17 cellular contexts compared by ENCODE assay signal in genomic region chr2:85307527-85307897, GRCh38. TPM values are rescaled to one million over a fixed set of nuclear protein-coding genes. Genes with fewer than 3 reads are reported as not detected.
A peak's percentile ranks its signal among the peaks of the same experiment; 100 is the strongest.
DNase-seq lines count a peak whose midpoint lies in the region; ATAC-seq and TF ChIP-seq lines count a peak whose summit lies in the region.
"Had no signal": no experiment of that assay in that cellular context is flagged by ENCODE, and none has a peak within 500 bp of the region (broad histone marks: within the 10 kb centered on the region; RNA-seq: fewer than 3 reads in every experiment).

No MANE protein-coding gene starts in this region.

- no peak for DNase-seq in activated CD4-positive, alpha-beta T cell treated with anti-CD3 and anti-CD28 coated beads for 36 hours
- DNase-seq in activated CD4-positive, alpha-beta T cell treated with anti-CD3 and anti-CD28 coated beads for 48 hours: no peak
- DNase-seq in NB4 (ENCODE audit: low read depth): no peak
- DNase-seq in nephron progenitor cell: no peak
- no peak for DNase-seq in NCI-H510A (lab: John Stamatoyannopoulos, UW)
- DNase-seq in smooth muscle cell (lab: John Stamatoyannopoulos, UW; ENCODE audit: unreplicated experiment): no peak
- DNase-seq: NCI-H187; ovary; stimulated activated CD4-positive, alpha-beta T cell treated with anti-CD3 and anti-CD28 coated beads, Interleukin-12 subunit alpha, Interleukin-12 subunit beta, amount 100 ng/mL, for 4 hours had no signal

- no peaks in the 10 kb centered on the region for H3K4me1 ChIP-seq in smooth muscle cell (ENCODE audit: low read depth)

- H3K27ac ChIP-seq in smooth muscle cell (ENCODE audit: low read depth): no peak overlapping the region
- H3K27ac ChIP-seq: A549, ovary, SK-N-MC had no signal

- peak overlapping the region; percentile 28 for H3K4me3 Mint-ChIP-seq in activated CD4-positive, alpha-beta T cell treated with anti-CD3 and anti-CD28 coated beads for 36 hours
- H3K4me3 Mint-ChIP-seq in dendritic cell treated with granulocyte-macrophage colony-stimulating factor and Interleukin-4, amounts not matched to agents 40 ng/mL and 50 ng/mL, for 4 days: peak overlapping the region; percentile 41
- no peak overlapping the region for H3K4me3 Mint-ChIP-seq in nephron progenitor cell
- H3K4me3 Mint-ChIP-seq: WTC11 had no signal

- peaks cover 3% of the 10 kb centered on the region for H3K36me3 Mint-ChIP-seq in activated CD4-positive, alpha-beta T cell treated with anti-CD3 and anti-CD28 coated beads for 36 hours (ENCODE audit: low read depth)
- H3K36me3 Mint-ChIP-seq in dendritic cell treated with granulocyte-macrophage colony-stimulating factor and Interleukin-4, amounts not matched to agents 40 ng/mL and 50 ng/mL, for 4 days (ENCODE audit: low read depth): peaks cover 12% of the 10 kb centered on the region
- H3K36me3 Mint-ChIP-seq in nephron progenitor cell (ENCODE audit: low read depth): peaks cover 53% of the 10 kb centered on the region

- POLR2A ChIA-PET in activated CD4-positive, alpha-beta T cell treated with anti-CD3 and anti-CD28 coated beads for 36 hours (lab: Charles Lee): interaction anchor here (1.1 kb wide), 1 partner anchor 20 kb away, joined by 3 read pairs; the partner anchor contains the start of gene TGOLN2

- no peak overlapping the region for H3K9ac ChIP-seq in smooth muscle cell (ENCODE audit: low read depth)

- CTCF ChIA-PET in activated CD4-positive, alpha-beta T cell treated with anti-CD3 and anti-CD28 coated beads for 36 hours (lab: Charles Lee): no interaction called here

- H3F3A ChIP-seq in smooth muscle cell (ENCODE audit: low read depth): no peaks in the 10 kb centered on the region

- H4K20me1 ChIP-seq in smooth muscle cell (ENCODE audit: low read depth): no peaks in the 10 kb centered on the region

- TF ChIP-seq CTCF in NB4 (IDR thresholded peaks at IDR 0.05; ENCODE audit: low read depth, low read length) (no peak), nephron progenitor cell (IDR thresholded peaks at IDR 0.05) (no peak), smooth muscle cell (IDR thresholded peaks at IDR 0.05; ENCODE audit: borderline replicate concordance, insufficient read depth, poor library complexity, severe bottlenecking) (no peak)

- WGBS in smooth muscle cell (ENCODE audit: low lambda C conversion rate): 93% methylated on average over 9 of the region's 9 CpGs

- H2AFZ ChIP-seq in smooth muscle cell (ENCODE audit: low read depth): no peak overlapping the region

- no peaks in the 10 kb centered on the region for H3K79me2 ChIP-seq in smooth muscle cell (ENCODE audit: low read depth)

- H3K27me3 Mint-ChIP-seq in activated CD4-positive, alpha-beta T cell treated with anti-CD3 and anti-CD28 coated beads for 36 hours: no peaks in the 10 kb centered on the region
- peaks cover 20% of the 10 kb centered on the region for H3K27me3 Mint-ChIP-seq in dendritic cell treated with granulocyte-macrophage colony-stimulating factor and Interleukin-4, amounts not matched to agents 40 ng/mL and 50 ng/mL, for 4 days
- H3K27me3 Mint-ChIP-seq in nephron progenitor cell (ENCODE audit: low read depth, poor library complexity): no peaks in the 10 kb centered on the region

- no peak overlapping the region for H3K4me2 ChIP-seq in smooth muscle cell
- H3K4me2 ChIP-seq: A549 had no signal

- H3K4me3 ChIP-seq in NB4 (ENCODE audit: low read depth, low read length): peak overlapping the region; percentile 54
- no peak overlapping the region for H3K4me3 ChIP-seq in smooth muscle cell
- H3K4me3 ChIP-seq: A549, lung, ovary, SK-N-MC, tibial nerve had no signal

- peaks cover 35% of the 10 kb centered on the region for H3K4me1 Mint-ChIP-seq in activated CD4-positive, alpha-beta T cell treated with anti-CD3 and anti-CD28 coated beads for 36 hours
- H3K4me1 Mint-ChIP-seq in dendritic cell treated with granulocyte-macrophage colony-stimulating factor and Interleukin-4, amounts not matched to agents 40 ng/mL and 50 ng/mL, for 4 days (ENCODE audit: low read depth): peaks cover 34% of the 10 kb centered on the region
- H3K4me1 Mint-ChIP-seq in nephron progenitor cell: peaks cover 53% of the 10 kb centered on the region

- ATAC-seq in activated CD4-positive, alpha-beta T cell treated with anti-CD3 and anti-CD28 coated beads for 36 hours: no peak
- no peak for ATAC-seq in esophagus mucosa
- ATAC-seq: WTC11 had no signal

- no peaks in the 10 kb centered on the region for H3K27me3 ChIP-seq in smooth muscle cell (ENCODE audit: low read depth)
- H3K27me3 ChIP-seq: ovary, tibial nerve had no signal

- peak overlapping the region; percentile 73 for H3K27ac Mint-ChIP-seq in activated CD4-positive, alpha-beta T cell treated with anti-CD3 and anti-CD28 coated beads for 36 hours
- peak overlapping the region; percentile 77 for H3K27ac Mint-ChIP-seq in dendritic cell treated with granulocyte-macrophage colony-stimulating factor and Interleukin-4, amounts not matched to agents 40 ng/mL and 50 ng/mL, for 4 days
- H3K27ac Mint-ChIP-seq in nephron progenitor cell: peak overlapping the region; percentile 59
- H3K27ac Mint-ChIP-seq: activated T-helper 1 cell treated with anti-CD3 and anti-CD28 coated beads, Interleukin-12 subunit alpha, Interleukin-12 subunit beta, Interleukin-2, Interleukin-4 antibody, amounts not matched to agents 30 ng/mL and 10 ng/mL and 1 ng/mL, durations not matched to agents 14 hours and 24 hours and 36 hours; WTC11 had no signal

- intact Hi-C loops in activated CD4-positive, alpha-beta T cell treated with anti-CD3 and anti-CD28 coated beads for 36 hours (cut with DNase I, micrococcal nuclease): no loop called here
- intact Hi-C loops in dendritic cell treated with granulocyte-macrophage colony-stimulating factor and Interleukin-4, amounts not matched to agents 40 ng/mL and 50 ng/mL, for 4 days (cut with micrococcal nuclease): no loop called here

- no peaks in the 10 kb centered on the region for H3K9me3 ChIP-seq in smooth muscle cell (replicated peaks; ENCODE audit: low read depth)
- H3K9me3 ChIP-seq: A549, ovary, tibial nerve had no signal

- H3K9me3 Mint-ChIP-seq in activated CD4-positive, alpha-beta T cell treated with anti-CD3 and anti-CD28 coated beads for 36 hours (ENCODE audit: low read depth): no peaks in the 10 kb centered on the region
- H3K9me3 Mint-ChIP-seq in dendritic cell treated with granulocyte-macrophage colony-stimulating factor and Interleukin-4, amounts not matched to agents 40 ng/mL and 50 ng/mL, for 4 days: no peaks in the 10 kb centered on the region
- no peaks in the 10 kb centered on the region for H3K9me3 Mint-ChIP-seq in nephron progenitor cell
- H3K9me3 Mint-ChIP-seq: activated T-helper 1 cell treated with anti-CD3 and anti-CD28 coated beads, Interleukin-12 subunit alpha, Interleukin-12 subunit beta, Interleukin-2, Interleukin-4 antibody, amounts not matched to agents 30 ng/mL and 10 ng/mL and 1 ng/mL, durations not matched to agents 14 hours and 24 hours and 36 hours; WTC11 had no signal

- no peak for TF ChIP-seq POLR2A in NB4 (IDR thresholded peaks at IDR 0.05; ENCODE audit: extremely low read depth, insufficient read length)

- no peaks in the 10 kb centered on the region for H3K36me3 ChIP-seq in smooth muscle cell (ENCODE audit: low read depth)
- H3K36me3 ChIP-seq: ovary had no signal

RNA-seq across cellular contexts. Expression of gene TGOLN2, which starts 20.3 kb away (rescaled TPM):
- 10 to 100 TPM; 84.0 to 90.4 TPM for total RNA-seq in activated CD4-positive, alpha-beta T cell treated with anti-CD3 and anti-CD28 coated beads for 36 hours
- 31.0 TPM for total RNA-seq in esophagus mucosa
- 51.4 and 52.0 TPM in 2 replicates for total RNA-seq in smooth muscle cell
- polyA plus RNA-seq in smooth muscle cell: 34.4 and 37.1 TPM in 2 replicates

RNA-seq across cellular contexts. Expression of gene RETSAT, which starts 46.8 kb away (rescaled TPM):
- 10 to 100 TPM; 18.1 to 18.7 TPM for total RNA-seq in activated CD4-positive, alpha-beta T cell treated with anti-CD3 and anti-CD28 coated beads for 36 hours
- total RNA-seq in esophagus mucosa (77.9 TPM), smooth muscle cell (24.1 and 29.9 TPM in 2 replicates)
- 17.9 and 20.6 TPM in 2 replicates for polyA plus RNA-seq in smooth muscle cell

RNA-seq across cellular contexts. Expression of gene ELMOD3, which starts 47.1 kb away (rescaled TPM):
- 10 to 100 TPM; 11.2 to 12.9 TPM for total RNA-seq in activated CD4-positive, alpha-beta T cell treated with anti-CD3 and anti-CD28 coated beads for 36 hours
- total RNA-seq in esophagus mucosa (8.1 TPM), smooth muscle cell (13.3 and 28.2 TPM in 2 replicates)
- polyA plus RNA-seq in smooth muscle cell: 15.2 and 16.4 TPM in 2 replicates
